ENCODE assay signal across 8 cellular contexts in the genomic region with DNA sequence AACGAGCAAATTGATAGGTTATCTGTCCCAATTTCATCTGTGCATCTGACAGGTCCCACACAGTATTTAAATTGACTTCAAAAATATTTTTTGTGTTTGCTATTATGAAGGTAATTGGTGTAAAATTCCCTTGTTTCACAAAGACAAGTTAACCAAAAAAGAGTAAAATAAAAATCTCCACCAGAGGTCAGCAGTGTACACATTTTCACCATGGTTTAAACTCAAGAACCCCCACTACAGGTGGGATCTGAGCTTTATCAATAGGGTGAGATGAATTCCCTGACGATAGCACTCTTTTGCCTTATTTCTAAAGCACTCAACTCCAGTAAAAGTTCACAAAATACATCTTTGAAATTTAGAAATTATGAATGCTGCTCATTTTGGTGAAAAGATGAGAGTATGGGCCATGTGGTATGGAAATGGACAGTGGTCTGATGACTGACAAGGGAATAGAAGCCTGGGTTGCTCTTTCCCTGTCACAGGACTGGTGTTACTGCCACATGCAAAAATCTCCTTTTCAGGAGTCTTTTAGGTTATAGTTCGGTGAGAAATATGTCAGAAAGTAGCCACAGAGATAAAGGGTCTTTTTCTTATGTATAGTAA.
DNase-seq lines count a peak whose midpoint lies in the region; ATAC-seq, FAIRE-seq and TF ChIP-seq lines count a peak whose summit lies in the region.

No MANE protein-coding gene starts in this region.

- no peaks in the 10 kb centered on the region for H3K4me1 Mint-ChIP-seq in CD14-positive monocyte

- H3K9me3 ChIP-seq in psoas muscle: no peaks in the 10 kb centered on the region
- peaks cover 3% of the 10 kb centered on the region for H3K9me3 ChIP-seq in aorta (ENCODE audit: control insufficient read depth, low read length)

- peak; percentile 75 for TF ChIP-seq CTCF in CD14-positive monocyte (IDR thresholded peaks at IDR 0.05)
- peak; percentile 21 for TF ChIP-seq CTCF in psoas muscle (IDR thresholded peaks at IDR 0.05)

- intact Hi-C loops in CD14-positive monocyte (cut with micrococcal nuclease): no loop called here
- intact Hi-C loops in psoas muscle (cut with DNase I): no loop called here
- intact Hi-C loops in aorta (cut with DNase I): no loop called here

- H3K4me3 ChIP-seq in psoas muscle: no peak overlapping the region
- no peak overlapping the region for H3K4me3 ChIP-seq in aorta (ENCODE audit: low read length in 2 of 2)

- ATAC-seq in GM18907 (IDR thresholded peaks at IDR 0.05; ENCODE audit: unreplicated experiment) (peak; percentile 78), HG03159 (IDR thresholded peaks at IDR 0.05; ENCODE audit: unreplicated experiment) (peak; percentile 85), psoas muscle (no peak), aorta (ENCODE audit: low FRiP score) (no peak)

- H3K27ac ChIP-seq in psoas muscle: no peak overlapping the region
- no peak overlapping the region for H3K27ac ChIP-seq in aorta (ENCODE audit: low read depth in 1 of 2, low read length in 2 of 2)

- no peaks in the 10 kb centered on the region for H3K27me3 ChIP-seq in psoas muscle (ENCODE audit: insufficient read depth in 3 of 3, low read length in 2 of 3)
- no peaks in the 10 kb centered on the region for H3K27me3 ChIP-seq in aorta (ENCODE audit: control insufficient read depth in 1 of 2, insufficient read depth in 2 of 2, low read length in 1 of 2)

- H3K4me1 ChIP-seq in psoas muscle: no peaks in the 10 kb centered on the region
- no peaks in the 10 kb centered on the region for H3K4me1 ChIP-seq in aorta (ENCODE audit: control insufficient read depth in 1 of 2, insufficient read depth in 2 of 2, low read length in 2 of 2)

- H3K36me3 Mint-ChIP-seq in CD14-positive monocyte: no peaks in the 10 kb centered on the region

- peaks cover 3 to 10% (median 4%) of the 10 kb centered on the region in 7 donors for H3K9me3 Mint-ChIP-seq in CD14-positive monocyte

- no peak overlapping the region for H3K27ac Mint-ChIP-seq in CD14-positive monocyte

- DNase-seq in CD14-positive monocyte (ENCODE audit: low spot score) (no peak), NCI-H748 (lab: John Stamatoyannopoulos, UW; ENCODE audit: unreplicated experiment) (peak; percentile 78), psoas muscle (no peak), aorta (no peak)
- no peak for DNase-seq in stimulated activated CD4-positive, alpha-beta T cell treated with anti-CD3 and anti-CD28 coated beads, Interleukin-4, amount 100 ng/mL, for 1 hour

- H3K27me3 Mint-ChIP-seq in CD14-positive monocyte (ENCODE audit: low read depth in 3 of 3): peaks cover 0 to 3% (median 2%) of the 10 kb centered on the region in 3 donors

- 20 to 22% (median 22%) methylated on average over 3 of the region's 3 CpGs for WGBS in psoas muscle, 3 donors
- 15 to 16% methylated on average over 3 of the region's 3 CpGs for WGBS in aorta, 2 donors

- no peaks in the 10 kb centered on the region for H3K36me3 ChIP-seq in psoas muscle (ENCODE audit: insufficient read depth in 1 of 2, low read depth in 1 of 2)
- no peaks in the 10 kb centered on the region for H3K36me3 ChIP-seq in aorta (ENCODE audit: control insufficient read depth in 1 of 2, insufficient read depth in 2 of 2, low read length in 1 of 2)

- no peak overlapping the region for H3K4me3 Mint-ChIP-seq in CD14-positive monocyte

- FAIRE-seq in endometrium (lab: Jason Lieb, UNC): peak; percentile 88

Comparison
In these comparisons a context has a peak if more than half of its experiments do, and no peak if none do; other contexts are left out.
1. ATAC-seq: peak in GM18907 (single experiment) and HG03159 (single experiment); none in psoas muscle (0 of 4) and aorta (single experiment).